Comparison of ENCODE assay signal across 8 cellular contexts in genomic region chrX:44898411-44899221, GRCh38. TPM values are rescaled to one million over a fixed set of nuclear protein-coding genes. Genes with fewer than 3 reads are reported as not detected.
DNase-seq lines count a peak whose midpoint lies in the region; ATAC-seq, FAIRE-seq and TF ChIP-seq lines count a peak whose summit lies in the region.

No MANE protein-coding gene starts in this region.

- 95% methylated on average over 3 of the region's 3 CpGs for WGBS in A549 (ENCODE audit: missing lambda C conversion rate)

- TF ChIP-seq EP300 in A549 (IDR thresholded peaks at IDR 0.05), result no peak

- peaks cover 28 to 37% of the 10 kb centered on the region in 2 donors for H3K4me1 Mint-ChIP-seq in effector memory CD8-positive, alpha-beta T cell (ENCODE audit: low read depth in 2 of 2)

- peak overlapping the region; percentile 44 to 61 for H3K4me3 Mint-ChIP-seq in effector memory CD8-positive, alpha-beta T cell

- ATAC-seq in A549 (peak in 1 of 2 experiments; percentile 36; a peak in 1 of 6 replicates), GM18511 (IDR thresholded peaks at IDR 0.05; ENCODE audit: unreplicated experiment) (peak; percentile 39), GM19035 (IDR thresholded peaks at IDR 0.05; ENCODE audit: unreplicated experiment) (no peak), HG03520 (IDR thresholded peaks at IDR 0.05; ENCODE audit: unreplicated experiment) (no peak)
- peak; percentile 44 for ATAC-seq in effector memory CD8-positive, alpha-beta T cell (replicated peaks)

- peaks cover 26% of the 10 kb centered on the region for H3K4me1 ChIP-seq in A549

- no peak for TF ChIP-seq RAD21 in A549 (conservative IDR thresholded peaks at IDR 0.05 in 1 of 2, IDR thresholded peaks at IDR 0.05 in 1 of 2)

- FAIRE-seq in A549 (lab: Jason Lieb, UNC), result no peak
- FAIRE-seq in RCC 7860 (lab: Jason Lieb, UNC), result no peak

- H3K9me3 Mint-ChIP-seq in effector memory CD8-positive, alpha-beta T cell, result no peaks in the 10 kb centered on the region

- POLR2A ChIA-PET in A549 (lab: Yijun Ruan, JAX), result no interaction called here

- no peak overlapping the region for H3K4me3 ChIP-seq in A549

- peaks cover 12% of the 10 kb centered on the region for H3K36me3 Mint-ChIP-seq in effector memory CD8-positive, alpha-beta T cell (ENCODE audit: insufficient read depth)

- peak overlapping the region in 1 of 2 donors; percentile 10 for H3K27ac Mint-ChIP-seq in effector memory CD8-positive, alpha-beta T cell

- 0 out of 3 replicates have a peak overlapping the region, but pooled peaks have one; percentile 5 for H3K4me2 ChIP-seq in A549

- CTCF ChIA-PET in A549 (lab: Yijun Ruan, JAX), result interaction anchor here (0.5 to 2.1 kb wide), 3 partner anchors 10 to 62 kb away, joined by 3 to 5 read pairs (median 3); no protein-coding TSS in a partner anchor

- DNase-seq in A549 (ENCODE audit: low read depth in 1 of 2, low spot score in 1 of 2) (no peak), NCI-H2196 treated with DMSO at 0.1 percent for 48 hours (lab: John Stamatoyannopoulos, UW; ENCODE audit: unreplicated experiment) (peak; percentile 33), HuH-7.5 (ENCODE audit: low spot score) (no peak), RCC 7860 (ENCODE audit: low spot score) (no peak)
- no peak for DNase-seq in effector memory CD8-positive, alpha-beta T cell

- TF ChIP-seq CTCF in A549 (IDR thresholded peaks at IDR 0.05), result no peak

- H3K27me3 Mint-ChIP-seq in effector memory CD8-positive, alpha-beta T cell, result no peaks in the 10 kb centered on the region

- H3K9me3 ChIP-seq in A549, result peaks cover 3% of the 10 kb centered on the region; the same call in 1 of the 3 replicates

- H3K27ac ChIP-seq in A549, result 0 out of 6 replicates have a peak overlapping the region, but pooled peaks of 1 of the 2 experiments have one; percentile 35

- no peak for TF ChIP-seq POLR2A in A549 (IDR thresholded peaks at IDR 0.05; ENCODE audit: low read length)

TF ChIP-seq in A549, 52 proteins besides CTCF, POLR2A, EP300 and RAD21:
- TF ChIP-seq HOXB13 (CRISPR knock-in tag; IDR thresholded peaks at IDR 0.05; ENCODE audit: low read depth) (no peak), EHF (CRISPR knock-in tag; IDR thresholded peaks at IDR 0.05) (no peak), NPAS2 (CRISPR knock-in tag; IDR thresholded peaks at IDR 0.05; ENCODE audit: borderline replicate concordance) (no peak), BCL3 (IDR thresholded peaks at IDR 0.05) (no peak), REST (IDR thresholded peaks at IDR 0.05) (no peak), NFE2L2 (conservative IDR thresholded peaks at IDR 0.05; ENCODE audit: low read length) (no peak), USF2 (IDR thresholded peaks at IDR 0.05) (no peak), ELK1 (IDR thresholded peaks at IDR 0.05; ENCODE audit: low read depth, low read length) (no peak), KDM5A (IDR thresholded peaks at IDR 0.05) (no peak), EHMT2 (IDR thresholded peaks at IDR 0.05; ENCODE audit: low read depth) (no peak)

RNA-seq across cellular contexts. Expression of gene KDM6A, which starts 25.6 kb away (rescaled TPM):
- polyA plus RNA-seq in A549 (2011; rRNA removed) (18.4 and 24.1 TPM in 2 replicates), A549 (2017; fragmentation: RNase III; extraction: RNeasy Plus Mini Kit Qiagen cat#74134 plus additional on column Dnase treatment) (8.5 to 9.3 TPM (median 9.0 TPM) in 3 replicates)
- 5.6 and 8.8 TPM in 2 replicates for polyA plus RNA-seq in A549 (2012; cell fraction: cytosol; rRNA removed)
- 9.4 and 10.3 TPM in 2 replicates for polyA plus RNA-seq in A549 (2012; cell fraction: nucleus; rRNA removed)
- polyA minus RNA-seq in A549 (2011; rRNA and poly(A)+ RNA removed), result 41.9 and 46.2 TPM in 2 replicates

RNA-seq across cellular contexts. Expression of gene DUSP21, which starts 54.8 kb away (rescaled TPM):
- polyA plus RNA-seq in A549 (2011; rRNA removed) (not detected in 2 replicates), A549 (2017; fragmentation: RNase III; extraction: RNeasy Plus Mini Kit Qiagen cat#74134 plus additional on column Dnase treatment) (not detected in 3 replicates)
- polyA plus RNA-seq in A549 (2012; cell fraction: cytosol; rRNA removed), result not detected in 2 replicates
- not detected in 2 replicates for polyA plus RNA-seq in A549 (2012; cell fraction: nucleus; rRNA removed)
- polyA minus RNA-seq in A549 (2011; rRNA and poly(A)+ RNA removed), result not detected in 2 replicates

Comparison
In these comparisons a context has a peak if more than half of its experiments do, and no peak if none do; other contexts are left out.
1. ATAC-seq: peak in GM18511 (single experiment) and effector memory CD8-positive, alpha-beta T cell (single experiment); none in GM19035 (single experiment) and HG03520 (single experiment).